ENCODE assay signal across 27 cellular contexts in the genomic region with DNA sequence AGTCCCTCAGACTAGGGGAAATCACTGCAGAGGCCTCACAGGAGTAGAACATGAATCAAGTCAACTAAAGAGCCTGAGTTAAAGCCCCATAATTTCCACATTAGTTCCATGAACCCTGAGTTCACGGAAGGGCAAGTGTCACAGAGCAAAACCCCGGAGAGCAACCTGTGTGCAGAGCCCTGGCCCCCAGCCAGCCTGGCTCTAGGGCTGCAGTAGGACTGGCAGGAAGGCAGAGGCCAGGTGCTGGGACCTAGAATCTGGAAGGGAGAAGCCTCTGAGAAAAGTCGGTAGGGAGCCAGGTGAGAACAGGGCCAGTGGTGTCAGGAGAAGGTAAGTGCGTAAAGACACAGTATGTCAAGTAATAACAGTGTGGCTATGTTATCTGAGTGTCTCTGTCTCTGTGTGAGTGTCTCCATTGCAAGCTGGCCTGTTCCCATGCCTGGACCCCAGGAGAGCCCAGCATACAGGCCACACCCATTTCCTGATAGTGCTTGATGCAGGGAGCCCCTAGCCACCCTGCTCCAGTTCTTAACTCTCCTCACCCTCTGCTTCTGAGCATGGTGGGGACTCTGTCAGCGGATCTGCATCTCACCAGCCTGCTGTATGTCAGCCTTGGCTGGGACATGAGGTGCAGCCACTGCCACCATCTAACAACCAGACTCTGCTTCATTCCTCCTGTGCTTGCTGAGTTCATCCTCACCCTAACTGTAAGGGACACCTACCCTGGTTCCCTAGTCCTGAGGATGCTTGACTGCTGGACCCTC.
"Had no signal": no experiment of that assay in that cellular context is flagged by ENCODE, and none has a peak within 500 bp of the region (broad histone marks: within the 10 kb centered on the region; RNA-seq: fewer than 3 reads in every experiment).

No MANE protein-coding gene starts in this region.

- H3K27ac Mint-ChIP-seq: activated CD4-positive, alpha-beta memory T cell treated with anti-CD3 and anti-CD28 coated beads, Interleukin-2, amount 10 ng/mL, durations not matched to agents 7 days and 5 days; activated CD4-positive, alpha-beta T cell treated with anti-CD3 and anti-CD28 coated beads, Interleukin-2, amount 10 ng/mL, durations not matched to agents 7 days and 5 days; activated naive CD4-positive, alpha-beta T cell treated with anti-CD3 and anti-CD28 coated beads, Interleukin-2, amount 10 ng/mL, durations not matched to agents 7 days and 5 days; activated naive CD8-positive, alpha-beta T cell treated with anti-CD3 and anti-CD28 coated beads, Interleukin-2, amount 50 U/mL, for 24 hours; activated T-cell treated with anti-CD3 and anti-CD28 coated beads, Interleukin-2, amount 50 U/mL, for 72 hours; dendritic cell treated with granulocyte-macrophage colony-stimulating factor and Interleukin-4, amounts not matched to agents 40 ng/mL and 50 ng/mL, for 4 days; endodermal cell; nephron; stimulated activated memory B cell treated with anti-CD40 and anti-IgM and Interleukin-4, amounts not matched to agents 10 μg/mL and 1 μg/mL and 100 μg/mL, for 72 hours had no signal

- H3K27ac ChIP-seq: breast epithelium, ovary, prostate gland, thyroid gland, upper lobe of right lung, VCaP had no signal

- DNase-seq: activated CD4-positive, alpha-beta memory T cell treated with anti-CD3 and anti-CD28 coated beads, Interleukin-2, amount 10 ng/mL, durations not matched to agents 7 days and 5 days; activated CD4-positive, alpha-beta T cell treated with anti-CD3 and anti-CD28 coated beads, Interleukin-2, amount 10 ng/mL, durations not matched to agents 7 days and 5 days; activated naive CD4-positive, alpha-beta T cell treated with anti-CD3 and anti-CD28 coated beads, Interleukin-2, amount 10 ng/mL, durations not matched to agents 7 days and 5 days; activated naive CD8-positive, alpha-beta T cell treated with anti-CD3 and anti-CD28 coated beads, Interleukin-2, amount 50 U/mL, for 24 hours; activated T-cell treated with anti-CD3 and anti-CD28 coated beads, Interleukin-2, amount 50 U/mL, for 72 hours; amygdala; central memory CD4-positive, alpha-beta T cell; endodermal cell; foreskin fibroblast; hippocampal formation; retina; stimulated activated CD4-positive, alpha-beta T cell treated with anti-CD3 and anti-CD28 coated beads, Interleukin-1b, Interleukin-23, amount 100 ng/mL, for 48 hours; stimulated activated CD4-positive, alpha-beta T cell treated with anti-CD3 and anti-CD28 coated beads, Interleukin-4, amount 100 ng/mL, for 4 hours; stimulated activated CD8-positive, alpha-beta memory T cell treated with anti-CD3 and anti-CD28 coated beads, Interleukin-4, amount 100 ng/mL, for 48 hours; stimulated activated naive CD8-positive, alpha-beta T cell treated with anti-CD3 and anti-CD28 coated beads, Interleukin-15, amount 100 ng/mL, for 72 hours; T-helper 9 cell; thyroid gland; upper lobe of right lung had no signal

- H3K36me3 Mint-ChIP-seq: activated naive CD4-positive, alpha-beta T cell treated with anti-CD3 and anti-CD28 coated beads, Interleukin-2, amount 10 ng/mL, durations not matched to agents 7 days and 5 days; stimulated activated memory B cell treated with anti-CD40 and anti-IgM and Interleukin-4, amounts not matched to agents 10 μg/mL and 1 μg/mL and 100 μg/mL, for 72 hours had no signal

- H3K27me3 ChIP-seq: breast epithelium, ovary, thyroid gland, upper lobe of right lung had no signal

- H3K4me1 ChIP-seq: breast epithelium, prostate gland, thyroid gland, upper lobe of right lung had no signal

- H3K4me3 Mint-ChIP-seq: activated CD4-positive, alpha-beta memory T cell treated with anti-CD3 and anti-CD28 coated beads, Interleukin-2, amount 10 ng/mL, durations not matched to agents 7 days and 5 days; activated CD4-positive, alpha-beta T cell treated with anti-CD3 and anti-CD28 coated beads, Interleukin-2, amount 10 ng/mL, durations not matched to agents 7 days and 5 days; activated naive CD4-positive, alpha-beta T cell treated with anti-CD3 and anti-CD28 coated beads, Interleukin-2, amount 10 ng/mL, durations not matched to agents 7 days and 5 days; activated naive CD8-positive, alpha-beta T cell treated with anti-CD3 and anti-CD28 coated beads, Interleukin-2, amount 50 U/mL, for 24 hours; activated T-cell treated with anti-CD3 and anti-CD28 coated beads, Interleukin-2, amount 50 U/mL, for 72 hours; dendritic cell treated with granulocyte-macrophage colony-stimulating factor and Interleukin-4, amounts not matched to agents 40 ng/mL and 50 ng/mL, for 4 days; endodermal cell; nephron; stimulated activated memory B cell treated with anti-CD40 and anti-IgM and Interleukin-4, amounts not matched to agents 10 μg/mL and 1 μg/mL and 100 μg/mL, for 72 hours; stimulated activated naive CD8-positive, alpha-beta T cell treated with anti-CD3 and anti-CD28 coated beads, Interleukin-15, amount 100 ng/mL, for 72 hours had no signal

- H3K27me3 Mint-ChIP-seq: activated CD4-positive, alpha-beta T cell treated with anti-CD3 and anti-CD28 coated beads, Interleukin-2, amount 10 ng/mL, durations not matched to agents 7 days and 5 days; activated naive CD8-positive, alpha-beta T cell treated with anti-CD3 and anti-CD28 coated beads, Interleukin-2, amount 50 U/mL, for 24 hours; stimulated activated naive CD8-positive, alpha-beta T cell treated with anti-CD3 and anti-CD28 coated beads, Interleukin-15, amount 100 ng/mL, for 72 hours had no signal

- H3K4me1 Mint-ChIP-seq: activated naive CD8-positive, alpha-beta T cell treated with anti-CD3 and anti-CD28 coated beads, Interleukin-2, amount 50 U/mL, for 24 hours; endodermal cell; stimulated activated memory B cell treated with anti-CD40 and anti-IgM and Interleukin-4, amounts not matched to agents 10 μg/mL and 1 μg/mL and 100 μg/mL, for 72 hours; stimulated activated naive CD8-positive, alpha-beta T cell treated with anti-CD3 and anti-CD28 coated beads, Interleukin-15, amount 100 ng/mL, for 72 hours had no signal

- ATAC-seq: activated naive CD8-positive, alpha-beta T cell treated with anti-CD3 and anti-CD28 coated beads, Interleukin-2, amount 50 U/mL, for 24 hours; activated T-cell treated with anti-CD3 and anti-CD28 coated beads, Interleukin-2, amount 50 U/mL, for 72 hours; esophagus mucosa; stimulated activated memory B cell treated with anti-CD40 and anti-IgM and Interleukin-4, amounts not matched to agents 10 μg/mL and 1 μg/mL and 100 μg/mL, for 72 hours; stimulated activated naive CD8-positive, alpha-beta T cell treated with anti-CD3 and anti-CD28 coated beads, Interleukin-15, amount 100 ng/mL, for 72 hours; upper lobe of right lung had no signal

- H3K9me3 Mint-ChIP-seq: activated CD4-positive, alpha-beta memory T cell treated with anti-CD3 and anti-CD28 coated beads, Interleukin-2, amount 10 ng/mL, durations not matched to agents 7 days and 5 days; activated CD4-positive, alpha-beta T cell treated with anti-CD3 and anti-CD28 coated beads, Interleukin-2, amount 10 ng/mL, durations not matched to agents 7 days and 5 days; activated naive CD4-positive, alpha-beta T cell treated with anti-CD3 and anti-CD28 coated beads, Interleukin-2, amount 10 ng/mL, durations not matched to agents 7 days and 5 days; activated naive CD8-positive, alpha-beta T cell treated with anti-CD3 and anti-CD28 coated beads, Interleukin-2, amount 50 U/mL, for 24 hours; activated T-cell treated with anti-CD3 and anti-CD28 coated beads, Interleukin-2, amount 50 U/mL, for 72 hours; dendritic cell treated with granulocyte-macrophage colony-stimulating factor and Interleukin-4, amounts not matched to agents 40 ng/mL and 50 ng/mL, for 4 days; endodermal cell; nephron; stimulated activated memory B cell treated with anti-CD40 and anti-IgM and Interleukin-4, amounts not matched to agents 10 μg/mL and 1 μg/mL and 100 μg/mL, for 72 hours; stimulated activated naive CD8-positive, alpha-beta T cell treated with anti-CD3 and anti-CD28 coated beads, Interleukin-15, amount 100 ng/mL, for 72 hours had no signal

- H3K36me3 ChIP-seq: breast epithelium, ovary, prostate gland, upper lobe of right lung had no signal

- H3K9me3 ChIP-seq: breast epithelium, ovary, prostate gland, thyroid gland, upper lobe of right lung had no signal

- H3K4me3 ChIP-seq: breast epithelium, ovary, prostate gland, smooth muscle cell, thyroid gland, upper lobe of right lung had no signal
